In genomic region chr20:59835448-59836395, GRCh38 we compare ENCODE assay signal across 8 cellular contexts.
DNase-seq lines count a peak whose midpoint lies in the region; ATAC-seq and TF ChIP-seq lines count a peak whose summit lies in the region.

No MANE protein-coding gene starts in this region.

- H3K4me1 ChIP-seq in ACC112 (ENCODE audit: control insufficient read depth, insufficient read depth, low read length, unreplicated experiment) = peaks cover 22% of the 10 kb centered on the region
- H3K4me1 ChIP-seq in thoracic aorta (ENCODE audit: control insufficient read depth in 1 of 2, low read depth in 2 of 2) = peaks cover 3 to 15% of the 10 kb centered on the region in 2 donors

- H3K36me3 ChIP-seq in ACC112 (ENCODE audit: insufficient read depth, low read length) (no peaks in the 10 kb centered on the region), kidney epithelial cell (ENCODE audit: control insufficient read depth, insufficient read depth, low read length) (no peaks in the 10 kb centered on the region), thoracic aorta (no peaks in the 10 kb centered on the region)

- no peaks in the 10 kb centered on the region for H3K9me3 Mint-ChIP-seq in brain

- no peaks in the 10 kb centered on the region for H3K36me3 Mint-ChIP-seq in brain

- no peaks in the 10 kb centered on the region for H3K9me3 ChIP-seq in thoracic aorta

- H3K27me3 Mint-ChIP-seq in brain = peaks cover 5% of the 10 kb centered on the region

- peak overlapping the region; percentile 54 to 74 (median 63) for H3K4me3 Mint-ChIP-seq in brain

- peaks cover 21% of the 10 kb centered on the region for H3K27me3 ChIP-seq in ACC112 (ENCODE audit: insufficient read depth, low read length)
- no peaks in the 10 kb centered on the region for H3K27me3 ChIP-seq in kidney epithelial cell (ENCODE audit: control insufficient read depth, insufficient read depth, low read length)
- no peaks in the 10 kb centered on the region for H3K27me3 ChIP-seq in thoracic aorta (replicated peaks; ENCODE audit: insufficient read depth)

- H3K4me1 Mint-ChIP-seq in brain = peaks cover 61% of the 10 kb centered on the region

- H2AFZ ChIP-seq in ACC112 (ENCODE audit: low read length, unreplicated experiment) = no peak overlapping the region

- H3K27ac ChIP-seq in ACC112 (ENCODE audit: low read depth, low read length) (no peak overlapping the region), thoracic aorta (no peak overlapping the region)

- H3K4me3 ChIP-seq in ACC112 (ENCODE audit: low read depth, low read length) = peak overlapping the region; percentile 42
- no peak overlapping the region for H3K4me3 ChIP-seq in kidney epithelial cell (ENCODE audit: low read depth, low read length)
- peak overlapping the region; percentile 21 for H3K4me3 ChIP-seq in thoracic aorta

- H3K79me2 ChIP-seq in ACC112 (ENCODE audit: control insufficient read depth, insufficient read depth, low read length, unreplicated experiment) = no peaks in the 10 kb centered on the region

- TF ChIP-seq CTCF in brain (conservative IDR thresholded peaks at IDR 0.05) (no peak), kidney epithelial cell (IDR thresholded peaks at IDR 0.05; ENCODE audit: insufficient read depth, low read length, poor library complexity, severe bottlenecking) (no peak), thoracic aorta (IDR thresholded peaks at IDR 0.05) (no peak)

- peak overlapping the region; percentile 12 to 73 (median 48) for H3K27ac Mint-ChIP-seq in brain

- peak; percentile 76 to 91 (median 83) for DNase-seq in NCI-H1417 (lab: John Stamatoyannopoulos, UW)
- peak; percentile 9 for DNase-seq in kidney epithelial cell (ENCODE audit: low read depth)
- DNase-seq in thoracic aorta (ENCODE audit: low spot score) = no peak

- ATAC-seq in thoracic aorta (ENCODE audit: insufficient number of reproducible peaks, low FRiP score, low read depth) (no peak), HG03565 (IDR thresholded peaks at IDR 0.05; ENCODE audit: unreplicated experiment) (no peak), GM18517 (IDR thresholded peaks at IDR 0.05; ENCODE audit: unreplicated experiment) (no peak), GM18858 (IDR thresholded peaks at IDR 0.05; ENCODE audit: unreplicated experiment) (no peak)
